ENCODE assay signal across 11 cellular contexts in genomic region chr3:139774570-139775302, GRCh38.
A peak's percentile ranks its signal among the peaks of the same experiment; 100 is the strongest.
DNase-seq lines count a peak whose midpoint lies in the region; ATAC-seq and TF ChIP-seq lines count a peak whose summit lies in the region.
"Had no signal": no experiment of that assay in that cellular context is flagged by ENCODE, and none has a peak within 500 bp of the region (broad histone marks: within the 10 kb centered on the region; RNA-seq: fewer than 3 reads in every experiment).

No MANE protein-coding gene starts in this region.

- ATAC-seq in left lobe of liver (no peak), HG03521 (IDR thresholded peaks at IDR 0.05; ENCODE audit: unreplicated experiment) (no peak)

- H3K27ac Mint-ChIP-seq in brain = peak overlapping the region in 4 of 5 experiments; percentile 37 to 73 (median 60)

- peak overlapping the region in 1 of 5 experiments; percentile 11 for H3K4me3 Mint-ChIP-seq in brain

- DNase-seq in A172 (ENCODE audit: low spot score) = peak; percentile 22
- peak; percentile 91 for DNase-seq in LHCN-M2 (ENCODE audit: low read depth)
- peak; percentile 3 for DNase-seq in medulla oblongata (ENCODE audit: extremely low spot score)
- DNase-seq in left lobe of liver (ENCODE audit: low spot score) = no peak
- no peak for DNase-seq in 8988T
- DNase-seq in NCI-H2196 treated with DMSO at 0.1 percent for 48 hours (lab: John Stamatoyannopoulos, UW; ENCODE audit: unreplicated experiment) = no peak
- DNase-seq: activated CD8-positive, alpha-beta memory T cell treated with anti-CD3 and anti-CD28 coated beads for 24 hours; AML-193; SIG-M5 had no signal

- no peaks in the 10 kb centered on the region for H3K9me3 Mint-ChIP-seq in brain

- H3K36me3 Mint-ChIP-seq in brain = no peaks in the 10 kb centered on the region

- H3K4me1 Mint-ChIP-seq in brain = peaks cover 26% of the 10 kb centered on the region

- peaks cover 31% of the 10 kb centered on the region for H3K27me3 Mint-ChIP-seq in brain

- TF ChIP-seq CTCF in brain (conservative IDR thresholded peaks at IDR 0.05) = no peak

Comparison
In these comparisons a context has a peak if more than half of its experiments do, and no peak if none do; other contexts are left out.
1. DNase-seq: peak in A172 (single experiment), LHCN-M2 (single experiment) and medulla oblongata (single experiment); none in left lobe of liver (single experiment), 8988T (single experiment) and NCI-H2196 treated with DMSO at 0.1 percent for 48 hours (single experiment).